ENCODE assay signal across 17 cellular contexts in the genomic region with DNA sequence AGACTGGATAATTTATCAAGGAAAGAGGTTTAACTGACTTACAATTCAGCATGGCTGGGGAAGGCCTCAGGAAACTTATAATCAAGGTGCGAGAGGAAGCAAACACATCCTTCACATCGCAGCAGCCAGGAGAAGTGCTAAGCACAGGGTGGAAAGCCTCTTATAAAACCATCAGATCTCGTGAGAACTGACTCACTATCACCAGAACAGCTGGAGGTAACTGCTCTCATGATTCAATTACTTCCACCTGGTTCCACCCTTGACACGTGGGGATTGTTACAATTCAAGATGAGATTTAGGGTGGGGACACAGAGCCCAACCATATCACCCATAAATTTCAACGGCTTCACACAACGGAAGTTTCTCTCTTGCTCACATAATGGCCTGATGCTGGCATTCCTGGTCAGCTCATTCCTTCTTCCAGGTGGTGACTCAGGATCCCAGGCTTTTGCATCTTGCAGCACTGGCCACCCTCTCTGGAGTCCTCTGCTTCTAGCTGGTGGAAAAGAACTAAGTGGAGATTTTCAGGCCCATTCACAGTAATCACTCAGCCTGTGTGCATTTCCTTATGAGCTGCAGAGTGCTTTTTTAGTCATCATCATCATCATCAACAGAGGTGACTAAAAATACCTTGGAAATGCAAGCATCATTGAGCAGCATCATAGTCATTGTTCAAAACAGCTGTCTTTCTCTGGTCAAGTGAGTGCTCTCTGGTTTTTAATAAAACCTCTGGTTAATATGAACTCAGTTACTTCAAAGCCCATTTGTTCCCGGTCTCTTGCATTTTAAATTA.
A peak's percentile ranks its signal among the peaks of the same experiment; 100 is the strongest.
DNase-seq lines count a peak whose midpoint lies in the region; ATAC-seq, FAIRE-seq and TF ChIP-seq lines count a peak whose summit lies in the region.
"Had no signal": no experiment of that assay in that cellular context is flagged by ENCODE, and none has a peak within 500 bp of the region (broad histone marks: within the 10 kb centered on the region; RNA-seq: fewer than 3 reads in every experiment).

No MANE protein-coding gene starts in this region.

- H3K27ac ChIP-seq in HEK293 (ENCODE audit: extremely low read depth, low read depth, low read length), result no peak overlapping the region

- no peak for TF ChIP-seq CTCF in HEK293 (tag by site-specific recombination; IDR thresholded peaks at IDR 0.05)

- H3K4me1 ChIP-seq in HEK293 (ENCODE audit: control insufficient read depth, insufficient read depth, low read length), result no peaks in the 10 kb centered on the region

- POLR2A ChIA-PET in HEK293 (lab: Yijun Ruan, JAX), result no interaction called here

- DNase-seq in activated naive CD8-positive, alpha-beta T cell treated with anti-CD3 and anti-CD28 coated beads, Interleukin-2, amount 50 U/mL, for 24 hours, result no peak
- no peak for DNase-seq in activated naive CD8-positive, alpha-beta T cell treated with anti-CD3 and anti-CD28 coated beads for 36 hours
- peak; percentile 35 for DNase-seq in urothelium cell line (ENCODE audit: low spot score)
- no peak for DNase-seq in midbrain (lab: John Stamatoyannopoulos, UW)
- DNase-seq in NCI-H2081 treated with DMSO at 0.1 percent for 48 hours (lab: John Stamatoyannopoulos, UW), result no peak
- no peak for DNase-seq in NK-92 (lab: John Stamatoyannopoulos, UW; ENCODE audit: unreplicated experiment)
- DNase-seq: ACHN; activated B cell treated with CpG ODN at 0.5 μM for 24 hours; CD8-positive, alpha-beta memory T cell; NCI-H2081; right cardiac atrium; stimulated activated CD4-positive, alpha-beta T cell treated with anti-CD3 and anti-CD28 coated beads, Interleukin-4, amount 100 ng/mL, for 1 hour had no signal

- peaks cover 17% of the 10 kb centered on the region for H3K4me1 Mint-ChIP-seq in activated naive CD8-positive, alpha-beta T cell treated with anti-CD3 and anti-CD28 coated beads, Interleukin-2, amount 50 U/mL, for 24 hours
- H3K4me1 Mint-ChIP-seq in activated naive CD8-positive, alpha-beta T cell treated with anti-CD3 and anti-CD28 coated beads for 36 hours, result peaks cover 13% of the 10 kb centered on the region
- H3K4me1 Mint-ChIP-seq: activated B cell treated with CpG ODN at 0.5 μM for 24 hours; CD8-positive, alpha-beta memory T cell; neural crest cell had no signal

- H3K4me3 Mint-ChIP-seq in activated naive CD8-positive, alpha-beta T cell treated with anti-CD3 and anti-CD28 coated beads, Interleukin-2, amount 50 U/mL, for 24 hours, result no peak overlapping the region
- no peak overlapping the region for H3K4me3 Mint-ChIP-seq in activated naive CD8-positive, alpha-beta T cell treated with anti-CD3 and anti-CD28 coated beads for 36 hours
- H3K4me3 Mint-ChIP-seq: activated B cell treated with CpG ODN at 0.5 μM for 24 hours; central memory CD8-positive, alpha-beta T cell; neural crest cell had no signal

- no peak for FAIRE-seq in urothelium cell line (lab: Jason Lieb, UNC)
- FAIRE-seq: G401.6 had no signal

- H3K4me3 ChIP-seq in HEK293 (ENCODE audit: low read depth, low read length), result no peak overlapping the region

- H3K9me3 ChIP-seq in HEK293 (ENCODE audit: control insufficient read depth, insufficient read depth, low read depth, low read length), result no peaks in the 10 kb centered on the region

- peak; percentile 45 for ATAC-seq in activated naive CD8-positive, alpha-beta T cell treated with anti-CD3 and anti-CD28 coated beads, Interleukin-2, amount 50 U/mL, for 24 hours
- peak; percentile 87 for ATAC-seq in HG03432 (IDR thresholded peaks at IDR 0.05; ENCODE audit: unreplicated experiment)

- CTCF ChIA-PET in HEK293 (lab: Yijun Ruan, JAX), result interaction anchor here (1.2 to 2.3 kb wide), 2 partner anchors 19 to 183 kb away, joined by 3 to 13 read pairs; no protein-coding TSS in a partner anchor

- H3K36me3 Mint-ChIP-seq in activated naive CD8-positive, alpha-beta T cell treated with anti-CD3 and anti-CD28 coated beads, Interleukin-2, amount 50 U/mL, for 24 hours (ENCODE audit: low read depth), result no peaks in the 10 kb centered on the region
- no peaks in the 10 kb centered on the region for H3K36me3 Mint-ChIP-seq in activated naive CD8-positive, alpha-beta T cell treated with anti-CD3 and anti-CD28 coated beads for 36 hours

- no peak overlapping the region for H3K27ac Mint-ChIP-seq in activated naive CD8-positive, alpha-beta T cell treated with anti-CD3 and anti-CD28 coated beads, Interleukin-2, amount 50 U/mL, for 24 hours
- no peak overlapping the region for H3K27ac Mint-ChIP-seq in activated naive CD8-positive, alpha-beta T cell treated with anti-CD3 and anti-CD28 coated beads for 36 hours
- H3K27ac Mint-ChIP-seq: activated B cell treated with CpG ODN at 0.5 μM for 24 hours had no signal

- H3K27me3 Mint-ChIP-seq in activated naive CD8-positive, alpha-beta T cell treated with anti-CD3 and anti-CD28 coated beads, Interleukin-2, amount 50 U/mL, for 24 hours, result peaks cover 3% of the 10 kb centered on the region
- H3K27me3 Mint-ChIP-seq in activated naive CD8-positive, alpha-beta T cell treated with anti-CD3 and anti-CD28 coated beads for 36 hours, result peaks cover 6% of the 10 kb centered on the region
- H3K27me3 Mint-ChIP-seq: central memory CD8-positive, alpha-beta T cell had no signal

- no peaks in the 10 kb centered on the region for H3K36me3 ChIP-seq in HEK293 (ENCODE audit: control insufficient read depth in 2 of 2, insufficient read depth in 1 of 2, low read length in 2 of 2)

- peaks cover 5% of the 10 kb centered on the region for H3K9me3 Mint-ChIP-seq in activated naive CD8-positive, alpha-beta T cell treated with anti-CD3 and anti-CD28 coated beads, Interleukin-2, amount 50 U/mL, for 24 hours
- H3K9me3 Mint-ChIP-seq in activated naive CD8-positive, alpha-beta T cell treated with anti-CD3 and anti-CD28 coated beads for 36 hours, result peaks cover 4% of the 10 kb centered on the region
- H3K9me3 Mint-ChIP-seq: activated B cell treated with CpG ODN at 0.5 μM for 24 hours; CD8-positive, alpha-beta memory T cell; central memory CD8-positive, alpha-beta T cell had no signal

TF ChIP-seq in HEK293, 187 proteins besides CTCF, POLR2A, EP300 and RAD21 (continues in another document):
- TF ChIP-seq GLIS2 (tag by site-specific recombination; IDR thresholded peaks at IDR 0.05) (no peak), ZNF426 (tag by site-specific recombination; IDR thresholded peaks at IDR 0.05) (no peak), ATF2 (tag by site-specific recombination; IDR thresholded peaks at IDR 0.05; ENCODE audit: low read depth) (no peak), ZNF404 (tag by site-specific recombination; IDR thresholded peaks at IDR 0.05) (no peak), ZNF280D (tag by site-specific recombination; IDR thresholded peaks at IDR 0.05) (no peak), ZSCAN30 (tag by site-specific recombination; IDR thresholded peaks at IDR 0.05) (no peak)
- TF ChIP-seq, protein P1, sequence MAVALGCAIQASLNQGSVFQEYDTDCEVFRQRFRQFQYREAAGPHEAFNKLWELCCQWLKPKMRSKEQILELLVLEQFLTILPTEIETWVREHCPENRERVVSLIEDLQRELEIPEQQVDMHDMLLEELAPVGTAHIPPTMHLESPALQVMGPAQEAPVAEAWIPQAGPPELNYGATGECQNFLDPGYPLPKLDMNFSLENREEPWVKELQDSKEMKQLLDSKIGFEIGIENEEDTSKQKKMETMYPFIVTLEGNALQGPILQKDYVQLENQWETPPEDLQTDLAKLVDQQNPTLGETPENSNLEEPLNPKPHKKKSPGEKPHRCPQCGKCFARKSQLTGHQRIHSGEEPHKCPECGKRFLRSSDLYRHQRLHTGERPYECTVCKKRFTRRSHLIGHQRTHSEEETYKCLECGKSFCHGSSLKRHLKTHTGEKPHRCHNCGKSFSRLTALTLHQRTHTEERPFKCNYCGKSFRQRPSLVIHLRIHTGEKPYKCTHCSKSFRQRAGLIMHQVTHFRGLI (tag by site-specific recombination; IDR thresholded peaks at IDR 0.05), result peak; percentile 53; the same call in 1 of the 2 replicates
- TF ChIP-seq, protein P2, sequence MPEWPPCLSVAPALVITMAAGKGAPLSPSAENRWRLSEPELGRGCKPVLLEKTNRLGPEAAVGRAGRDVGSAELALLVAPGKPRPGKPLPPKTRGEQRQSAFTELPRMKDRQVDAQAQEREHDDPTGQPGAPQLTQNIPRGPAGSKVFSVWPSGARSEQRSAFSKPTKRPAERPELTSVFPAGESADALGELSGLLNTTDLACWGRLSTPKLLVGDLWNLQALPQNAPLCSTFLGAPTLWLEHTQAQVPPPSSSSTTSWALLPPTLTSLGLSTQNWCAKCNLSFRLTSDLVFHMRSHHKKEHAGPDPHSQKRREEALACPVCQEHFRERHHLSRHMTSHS (tag by site-specific recombination; IDR thresholded peaks at IDR 0.05), result no peak
